10 cellular contexts compared by ENCODE assay signal in genomic region chr5:94613583-94613982, GRCh38. TPM values are rescaled to one million over a fixed set of nuclear protein-coding genes. Genes with fewer than 3 reads are reported as not detected.
A peak's percentile ranks its signal among the peaks of the same experiment; 100 is the strongest.
DNase-seq lines count a peak whose midpoint lies in the region; ATAC-seq and TF ChIP-seq lines count a peak whose summit lies in the region.
"Had no signal": no experiment of that assay in that cellular context is flagged by ENCODE, and none has a peak within 500 bp of the region (broad histone marks: within the 10 kb centered on the region; RNA-seq: fewer than 3 reads in every experiment).

No MANE protein-coding gene starts in this region.

- H3K36me3 ChIP-seq in Peyer's patch (no peaks in the 10 kb centered on the region), aorta (ENCODE audit: control insufficient read depth in 1 of 2, insufficient read depth in 2 of 2, low read length in 1 of 2) (no peaks in the 10 kb centered on the region)

- intact Hi-C loops in aorta (cut with DNase I) = no loop called here

- no peak overlapping the region for H3K4me3 ChIP-seq in Peyer's patch
- H3K4me3 ChIP-seq in aorta (ENCODE audit: low read length in 2 of 2) = no peak overlapping the region

- H3K9me3 ChIP-seq in Peyer's patch (no peaks in the 10 kb centered on the region), aorta (ENCODE audit: control insufficient read depth, low read length) (no peaks in the 10 kb centered on the region)

- ATAC-seq in GM21786 (IDR thresholded peaks at IDR 0.05; ENCODE audit: unreplicated experiment) (peak; percentile 20), foreskin keratinocyte (no peak), aorta (ENCODE audit: low FRiP score) (no peak)
- ATAC-seq: sciatic nerve had no signal

- H3K27ac ChIP-seq in Peyer's patch (no peak overlapping the region), foreskin keratinocyte (no peak overlapping the region), aorta (ENCODE audit: low read depth in 1 of 2, low read length in 2 of 2) (no peak overlapping the region)
- H3K27ac ChIP-seq: RWPE1 had no signal

- DNase-seq in COR-L47 (lab: John Stamatoyannopoulos, UW) = peak; percentile 11
- no peak for DNase-seq in Peyer's patch
- peak in 1 of 2 donors; percentile 4 for DNase-seq in foreskin keratinocyte
- no peak for DNase-seq in RKO (ENCODE audit: low spot score)
- DNase-seq in NCI-H524 treated with DMSO at 0.1 percent for 48 hours (lab: John Stamatoyannopoulos, UW) = no peak
- DNase-seq in DMS153 treated with DMSO at 0.1 percent for 48 hours (lab: John Stamatoyannopoulos, UW; ENCODE audit: unreplicated experiment) = no peak
- DNase-seq in aorta = no peak

- H3K27me3 ChIP-seq in Peyer's patch (no peaks in the 10 kb centered on the region), foreskin keratinocyte (no peaks in the 10 kb centered on the region), aorta (ENCODE audit: control insufficient read depth in 1 of 2, insufficient read depth in 2 of 2, low read length in 1 of 2) (no peaks in the 10 kb centered on the region)

- WGBS in aorta, 2 donors = 77 to 79% methylated on average over 2 of the region's 2 CpGs

- H3K4me1 ChIP-seq in Peyer's patch = peaks cover 0 to 5% (median 0%) of the 10 kb centered on the region in 4 donors
- H3K4me1 ChIP-seq in foreskin keratinocyte = peaks cover 7% of the 10 kb centered on the region
- H3K4me1 ChIP-seq in aorta (ENCODE audit: control insufficient read depth in 1 of 2, insufficient read depth in 2 of 2, low read length in 2 of 2) = no peaks in the 10 kb centered on the region

- no peak for TF ChIP-seq POLR2A in Peyer's patch (IDR thresholded peaks at IDR 0.05)

- TF ChIP-seq CTCF in Peyer's patch (IDR thresholded peaks at IDR 0.05) (peak in 4 of 6 experiments; percentile 6 to 44 (median 34)), foreskin keratinocyte (conservative IDR thresholded peaks at IDR 0.05) (peak; percentile 41)

RNA-seq across cellular contexts. Expression of gene KIAA0825, which starts 4.8 kb away (rescaled TPM):
- total RNA-seq in Peyer's patch (1 to 10 TPM; 4.1 to 8.2 (median 5.6) TPM), foreskin keratinocyte (1.1 and 1.2 TPM in 2 replicates), aorta (1 to 10 TPM; 3.7 to 4.3 TPM)
- polyA plus RNA-seq in foreskin keratinocyte (0.35 and 0.37 TPM in 2 replicates), aorta (under 1 TPM in 1 of 2 donors, not detected in 1; 0.54 TPM)

RNA-seq across cellular contexts. Expression of gene SLF1, which starts 4.9 kb away (rescaled TPM):
- total RNA-seq in Peyer's patch (10 to 100 TPM; 17.8 to 27.9 (median 24.6) TPM), foreskin keratinocyte (8.8 and 10.5 TPM in 2 replicates), aorta (1 to 10 TPM; 3.9 to 6.1 TPM)
- polyA plus RNA-seq in foreskin keratinocyte (3.2 and 5.3 TPM in 2 replicates), aorta (1 to 10 TPM; 2.1 to 3.1 TPM)
